13 cellular contexts compared by ENCODE assay signal in the genomic region with DNA sequence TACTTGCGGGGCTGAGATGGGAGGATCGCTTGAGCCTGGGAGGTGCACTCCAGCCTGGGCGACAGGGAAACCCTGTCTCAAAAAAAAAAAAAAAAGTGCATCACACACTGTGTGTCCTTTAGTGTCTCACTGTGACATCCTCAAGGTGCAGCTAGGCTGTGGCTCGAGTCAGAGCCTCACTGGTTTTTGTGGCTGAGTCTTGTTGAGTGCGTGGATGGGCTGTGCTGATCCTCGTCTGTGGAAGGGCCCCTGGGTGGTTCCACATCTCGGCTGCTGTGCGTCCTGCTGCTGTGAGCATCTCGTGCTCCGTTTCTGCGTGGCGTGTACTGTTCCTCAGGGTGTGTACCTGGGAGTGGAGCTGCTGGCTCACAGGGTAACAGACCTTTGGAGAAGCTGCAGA. TPM values are rescaled to one million over a fixed set of nuclear protein-coding genes. Genes with fewer than 3 reads are reported as not detected.
DNase-seq lines count a peak whose midpoint lies in the region; ATAC-seq, FAIRE-seq and TF ChIP-seq lines count a peak whose summit lies in the region.
"Had no signal": no experiment of that assay in that cellular context is flagged by ENCODE, and none has a peak within 500 bp of the region (broad histone marks: within the 10 kb centered on the region; RNA-seq: fewer than 3 reads in every experiment).

No MANE protein-coding gene starts in this region.

- TF ChIP-seq RAD21 in H1 (IDR thresholded peaks at IDR 0.05 in 1 of 2, conservative IDR thresholded peaks at IDR 0.05 in 1 of 2; ENCODE audit: low read depth in 2 of 2, low read length in 2 of 2) = no peak

- no peak overlapping the region for H3K4ac ChIP-seq in H1 (replicated peaks; ENCODE audit: insufficient read length, low read depth, low read length)

- H2AK5ac ChIP-seq in H1 (ENCODE audit: low read depth, low read length) = no peak overlapping the region

- H3K56ac ChIP-seq in H1 (replicated peaks; ENCODE audit: insufficient read length, low read depth, low read length) = no peak overlapping the region

- no peak overlapping the region for H2BK120ac ChIP-seq in H1 (replicated peaks; ENCODE audit: low read depth, low read length)

- no peak for TF ChIP-seq CTCF in H1 (IDR thresholded peaks at IDR 0.05; ENCODE audit: control extremely low read depth in 1 of 3, insufficient read depth in 1 of 3, low read depth in 1 of 3, low read length in 3 of 3)

- no peak overlapping the region for H2BK15ac ChIP-seq in H1 (ENCODE audit: low read length)

- no peak overlapping the region for H2BK20ac ChIP-seq in H1 (ENCODE audit: low read length)

- no peak for TF ChIP-seq EP300 in H1 (IDR thresholded peaks at IDR 0.05; ENCODE audit: borderline replicate concordance in 1 of 2, low read depth in 2 of 2, low read length in 2 of 2)

- no peak overlapping the region for H3K4me2 ChIP-seq in H1 (ENCODE audit: insufficient read depth in 1 of 2, low read depth in 2 of 2, low read length in 2 of 2)

- H4K91ac ChIP-seq in H1 (replicated peaks; ENCODE audit: insufficient read length, low read length) = no peak overlapping the region

- H3K23me2 ChIP-seq in H1 (ENCODE audit: low read depth, low read length) = no peaks in the 10 kb centered on the region

- DNase-seq in activated naive CD4-positive, alpha-beta T cell treated with anti-CD3 and anti-CD28 coated beads, Interleukin-2, amount 10 ng/mL, durations not matched to agents 7 days and 5 days = no peak
- DNase-seq in activated naive CD4-positive, alpha-beta T cell treated with anti-CD3 and anti-CD28 coated beads, Interleukin-2, amount 50 U/mL, for 16 hours = no peak
- DNase-seq in H1 (ENCODE audit: low read depth in 1 of 2, low spot score in 2 of 2) = no peak
- DNase-seq in stimulated activated effector memory CD8-positive, alpha-beta T cell treated with anti-CD3 and anti-CD28 coated beads, Interleukin-12 subunit alpha, Interleukin-12 subunit beta, amount 100 ng/mL, for 72 hours (ENCODE audit: low spot score in 2 of 2) = no peak
- no peak for DNase-seq in activated naive CD8-positive, alpha-beta T cell treated with anti-CD3 and anti-CD28 coated beads for 36 hours
- DNase-seq: NCI-H1092 treated with DMSO at 0.1 percent for 48 hours, NCI-H345, ovary, Peyer's patch had no signal

- peak overlapping the region; percentile 63 for H4K8ac ChIP-seq in H1 (ENCODE audit: extremely low read depth, insufficient read depth, low read length)

- TF ChIP-seq POLR2A in H1 (IDR thresholded peaks at IDR 0.05; ENCODE audit: control extremely low read depth in 1 of 2, low read depth in 2 of 2, low read length in 2 of 2) = no peak

- H3K4me3 Mint-ChIP-seq in activated naive CD4-positive, alpha-beta T cell treated with anti-CD3 and anti-CD28 coated beads, Interleukin-2, amount 10 ng/mL, durations not matched to agents 7 days and 5 days = no peak overlapping the region
- no peak overlapping the region for H3K4me3 Mint-ChIP-seq in stimulated activated effector memory CD8-positive, alpha-beta T cell treated with anti-CD3 and anti-CD28 coated beads, Interleukin-12 subunit alpha, Interleukin-12 subunit beta, amount 100 ng/mL, for 72 hours
- H3K4me3 Mint-ChIP-seq in activated naive CD8-positive, alpha-beta T cell treated with anti-CD3 and anti-CD28 coated beads for 36 hours = no peak overlapping the region
- H3K4me3 Mint-ChIP-seq: activated naive CD8-positive, alpha-beta T cell had no signal

- H3K27ac ChIP-seq in H1 (ENCODE audit: low read depth, low read length) = no peak overlapping the region
- H3K27ac ChIP-seq: ovary had no signal

- 0 out of 2 replicates have a peak overlapping the region, but pooled peaks have one; percentile 4 for H2BK5ac ChIP-seq in H1 (ENCODE audit: low read depth, low read length)

- no peak overlapping the region for H4K5ac ChIP-seq in H1 (ENCODE audit: insufficient read length, low read depth, low read length)

- no peak overlapping the region for H3K18ac ChIP-seq in H1 (ENCODE audit: extremely low read depth, low read length)

- no peak overlapping the region for H2BK12ac ChIP-seq in H1 (ENCODE audit: low read depth, low read length)

- H3K36me3 Mint-ChIP-seq in activated naive CD4-positive, alpha-beta T cell treated with anti-CD3 and anti-CD28 coated beads, Interleukin-2, amount 10 ng/mL, durations not matched to agents 7 days and 5 days = peaks cover 17% of the 10 kb centered on the region
- peaks cover 34% of the 10 kb centered on the region for H3K36me3 Mint-ChIP-seq in stimulated activated effector memory CD8-positive, alpha-beta T cell treated with anti-CD3 and anti-CD28 coated beads, Interleukin-12 subunit alpha, Interleukin-12 subunit beta, amount 100 ng/mL, for 72 hours
- H3K36me3 Mint-ChIP-seq in activated naive CD8-positive, alpha-beta T cell treated with anti-CD3 and anti-CD28 coated beads for 36 hours = peaks cover 9% of the 10 kb centered on the region
- H3K36me3 Mint-ChIP-seq: activated naive CD8-positive, alpha-beta T cell had no signal

- no peaks in the 10 kb centered on the region for H3K9me3 Mint-ChIP-seq in activated naive CD4-positive, alpha-beta T cell treated with anti-CD3 and anti-CD28 coated beads, Interleukin-2, amount 10 ng/mL, durations not matched to agents 7 days and 5 days
- no peaks in the 10 kb centered on the region for H3K9me3 Mint-ChIP-seq in stimulated activated effector memory CD8-positive, alpha-beta T cell treated with anti-CD3 and anti-CD28 coated beads, Interleukin-12 subunit alpha, Interleukin-12 subunit beta, amount 100 ng/mL, for 72 hours
- H3K9me3 Mint-ChIP-seq in activated naive CD8-positive, alpha-beta T cell treated with anti-CD3 and anti-CD28 coated beads for 36 hours = no peaks in the 10 kb centered on the region

- no peaks in the 10 kb centered on the region for H3K9me3 ChIP-seq in H1 (ENCODE audit: insufficient read depth in 2 of 2, low read depth in 1 of 2, low read length in 1 of 2)
- H3K9me3 ChIP-seq: ovary, Peyer's patch had no signal

- H3K79me1 ChIP-seq in H1 (ENCODE audit: low read depth, low read length) = peaks cover 18% of the 10 kb centered on the region

- H3K79me2 ChIP-seq in H1 (ENCODE audit: control insufficient read depth in 1 of 2, insufficient read depth in 2 of 2, low read length in 2 of 2) = peaks cover 8 to 66% of the 10 kb centered on the region in 2 experiments; a peak in 3 of 4 replicates

- no peak for ATAC-seq in stimulated activated effector memory CD8-positive, alpha-beta T cell treated with anti-CD3 and anti-CD28 coated beads, Interleukin-12 subunit alpha, Interleukin-12 subunit beta, amount 100 ng/mL, for 72 hours
- no peak for ATAC-seq in GM18861 (IDR thresholded peaks at IDR 0.05; ENCODE audit: unreplicated experiment)

- H3K36me3 ChIP-seq in H1 (ENCODE audit: control insufficient read depth in 2 of 4, insufficient read depth in 4 of 4, low read length in 3 of 4) = peaks cover 0 to 11% (median 1%) of the 10 kb centered on the region in 4 experiments; a peak in 2 of 8 replicates
- H3K36me3 ChIP-seq: ovary had no signal

- H3K27ac Mint-ChIP-seq in activated naive CD4-positive, alpha-beta T cell treated with anti-CD3 and anti-CD28 coated beads, Interleukin-2, amount 10 ng/mL, durations not matched to agents 7 days and 5 days = peak overlapping the region; percentile 14
- H3K27ac Mint-ChIP-seq in stimulated activated effector memory CD8-positive, alpha-beta T cell treated with anti-CD3 and anti-CD28 coated beads, Interleukin-12 subunit alpha, Interleukin-12 subunit beta, amount 100 ng/mL, for 72 hours = peak overlapping the region; percentile 69
- no peak overlapping the region for H3K27ac Mint-ChIP-seq in activated naive CD8-positive, alpha-beta T cell treated with anti-CD3 and anti-CD28 coated beads for 36 hours
- H3K27ac Mint-ChIP-seq: activated naive CD8-positive, alpha-beta T cell had no signal

- H3K4me1 ChIP-seq in H1 (replicated peaks in 1 of 4; ENCODE audit: control insufficient read depth in 3 of 4, insufficient read depth in 4 of 4, low read length in 3 of 4) = peaks cover 0 to 9% (median 6%) of the 10 kb centered on the region in 4 experiments; a peak in 4 of 7 replicates

- POLR2A ChIA-PET in H1 (lab: Charles Lee; ENCODE audit: partially characterized antibody) = interaction anchor here (0.8 to 3.3 kb wide), 7 partner anchors 12 to 188 kb away, joined by 3 to 16 read pairs (median 3); partner anchors contain the start of genes CBARP and CIRBP

- peaks cover 21% of the 10 kb centered on the region for H3K4me1 Mint-ChIP-seq in activated naive CD4-positive, alpha-beta T cell treated with anti-CD3 and anti-CD28 coated beads, Interleukin-2, amount 10 ng/mL, durations not matched to agents 7 days and 5 days
- H3K4me1 Mint-ChIP-seq in stimulated activated effector memory CD8-positive, alpha-beta T cell treated with anti-CD3 and anti-CD28 coated beads, Interleukin-12 subunit alpha, Interleukin-12 subunit beta, amount 100 ng/mL, for 72 hours = peaks cover 16% of the 10 kb centered on the region
- H3K4me1 Mint-ChIP-seq in activated naive CD8-positive, alpha-beta T cell treated with anti-CD3 and anti-CD28 coated beads for 36 hours = peaks cover 13% of the 10 kb centered on the region

- no peak overlapping the region for H3K23ac ChIP-seq in H1 (ENCODE audit: insufficient read length)

- H4K20me1 ChIP-seq in H1 (replicated peaks in 1 of 2; ENCODE audit: control insufficient read depth in 1 of 2, insufficient read depth in 2 of 2, low read length in 2 of 2) = peaks cover 38 to 48% of the 10 kb centered on the region in 2 experiments

- FAIRE-seq in H1 (lab: Jason Lieb, UNC) = no peak
- FAIRE-seq: colon, HTR-8/SVneo had no signal

- WGBS in H1 (ENCODE audit: extremely low coverage in 1 of 2, insufficient coverage in 1 of 2, insufficient read length in 1 of 2, insufficient replicate concordance in 2 of 2, low coverage in 1 of 2, low lambda C conversion rate in 2 of 2, missing lambda C conversion rate in 1 of 2), 2 experiments = 92% methylated on average over 12 of the region's 12 CpGs; no CpG with 5 or more reads in 1 of the 2 experiments

- CTCF ChIA-PET in activated naive CD4-positive, alpha-beta T cell treated with anti-CD3 and anti-CD28 coated beads, Interleukin-2, amount 10 ng/mL, durations not matched to agents 7 days and 5 days (lab: Charles Lee) = interaction anchor here (0.6 to 1.6 kb wide), 3 partner anchors 50 to 140 kb away, joined by 3 to 4 read pairs (median 3); no protein-coding TSS in a partner anchor
- CTCF ChIA-PET in H1 (lab: Charles Lee; ENCODE audit: partially characterized antibody) = interaction anchor here (0.6 to 9.0 kb wide), 22 partner anchors 9 to 215 kb away, joined by 3 to 56 read pairs (median 4); partner anchors contain the start of genes ATP5F1D and CBARP

- no peaks in the 10 kb centered on the region for H3K27me3 Mint-ChIP-seq in activated naive CD4-positive, alpha-beta T cell treated with anti-CD3 and anti-CD28 coated beads, Interleukin-2, amount 10 ng/mL, durations not matched to agents 7 days and 5 days
- no peaks in the 10 kb centered on the region for H3K27me3 Mint-ChIP-seq in activated naive CD8-positive, alpha-beta T cell treated with anti-CD3 and anti-CD28 coated beads for 36 hours
- H3K27me3 Mint-ChIP-seq: activated naive CD8-positive, alpha-beta T cell had no signal

- no peak overlapping the region for H3K4me3 ChIP-seq in H1 (ENCODE audit: extremely low read depth in 1 of 4, insufficient read depth in 2 of 4, low read depth in 3 of 4, low read length in 4 of 4)
- H3K4me3 ChIP-seq: ovary, Peyer's patch had no signal

- H3K27me3 ChIP-seq in H1 (replicated peaks in 1 of 4; ENCODE audit: control insufficient read depth in 3 of 4, extremely low read depth in 1 of 4, insufficient read depth in 3 of 4, low read length in 3 of 4) = no peaks in the 10 kb centered on the region
- H3K27me3 ChIP-seq: ovary, Peyer's patch had no signal

- H3K9ac ChIP-seq in H1 (replicated peaks in 1 of 4; ENCODE audit: extremely low read depth in 1 of 4, low read depth in 3 of 4, low read length in 3 of 4) = 0 out of 7 replicates have a peak overlapping the region, but pooled peaks of 1 of the 4 experiments have one; percentile 43

- H3K14ac ChIP-seq in H1 (ENCODE audit: insufficient read length) = no peak overlapping the region

- no peak overlapping the region for H2AFZ ChIP-seq in H1 (ENCODE audit: low read length)

RNA-seq across cellular contexts. Expression of gene STK11, which starts 11.2 kb away (rescaled TPM):
- total RNA-seq in H1 (2021; fragmentation: NEBNext Ultra II Directional; extraction: Animal tissue kit (Norgen Biotek cat#: 25700)) = 70.7 and 75.2 TPM in 2 replicates
- 45.3 and 71.0 TPM in 2 replicates for polyA plus RNA-seq in H1 (2011; rRNA removed)
- 71.1 TPM for polyA plus RNA-seq in H1 (2011; cell fraction: cytosol; rRNA removed)
- polyA plus RNA-seq in H1 (2011; cell fraction: nucleus; rRNA removed) = 143 TPM
- 58.3 to 76.3 TPM (median 64.8 TPM) in 4 replicates for polyA plus RNA-seq in H1 (2012, experiment 1 of 2)
- polyA plus RNA-seq in H1 (2012, experiment 2 of 2) = 55.4 TPM
- 44.0 TPM for polyA plus RNA-seq in H1 (2013, experiment 1 of 2)
- polyA plus RNA-seq in H1 (2013, experiment 2 of 2) = 41.8 TPM
- 22.4 and 26.9 TPM in 2 replicates for polyA minus RNA-seq in H1 (2011; rRNA and poly(A)+ RNA removed)
- 44.5 TPM for polyA minus RNA-seq in H1 (2011; cell fraction: cytosol; rRNA and poly(A)+ RNA removed)
- polyA minus RNA-seq in H1 (2011; cell fraction: nucleus; rRNA and poly(A)+ RNA removed) = 46.0 TPM
- total RNA-seq in activated naive CD8-positive, alpha-beta T cell treated with anti-CD3 and anti-CD28 coated beads for 36 hours = 10 to 100 TPM; 54.7 to 55.8 TPM

RNA-seq across cellular contexts. Expression of gene CBARP, which starts 21.0 kb away (rescaled TPM):
- 14.7 and 18.0 TPM in 2 replicates for total RNA-seq in H1 (2021; fragmentation: NEBNext Ultra II Directional; extraction: Animal tissue kit (Norgen Biotek cat#: 25700))
- 4.9 and 11.6 TPM in 2 replicates for polyA plus RNA-seq in H1 (2011; rRNA removed)
- 7.4 TPM for polyA plus RNA-seq in H1 (2011; cell fraction: cytosol; rRNA removed)
- polyA plus RNA-seq in H1 (2011; cell fraction: nucleus; rRNA removed) = 39.9 TPM
- 4.2 to 12.2 TPM (median 10.1 TPM) in 4 replicates for polyA plus RNA-seq in H1 (2012, experiment 1 of 2)
- polyA plus RNA-seq in H1 (2012, experiment 2 of 2) = 3.2 TPM
- polyA plus RNA-seq in H1 (2013, experiment 1 of 2) = 11.0 TPM
- 9.9 TPM for polyA plus RNA-seq in H1 (2013, experiment 2 of 2)
- polyA minus RNA-seq in H1 (2011; rRNA and poly(A)+ RNA removed) = 2.0 and 2.2 TPM in 2 replicates
- polyA minus RNA-seq in H1 (2011; cell fraction: cytosol; rRNA and poly(A)+ RNA removed) = 8.2 TPM
- 11.6 TPM for polyA minus RNA-seq in H1 (2011; cell fraction: nucleus; rRNA and poly(A)+ RNA removed)
- under 1 TPM; 0.33 to 0.46 TPM for total RNA-seq in activated naive CD8-positive, alpha-beta T cell treated with anti-CD3 and anti-CD28 coated beads for 36 hours

RNA-seq across cellular contexts. Expression of gene ATP5F1D, which starts 24.8 kb away (rescaled TPM):
- total RNA-seq in H1 (2021; fragmentation: NEBNext Ultra II Directional; extraction: Animal tissue kit (Norgen Biotek cat#: 25700)) = 174 and 182 TPM in 2 replicates
- polyA plus RNA-seq in H1 (2011; rRNA removed) = 249 and 338 TPM in 2 replicates
- polyA plus RNA-seq in H1 (2011; cell fraction: cytosol; rRNA removed) = 142 TPM
- polyA plus RNA-seq in H1 (2011; cell fraction: nucleus; rRNA removed) = 120 TPM
- polyA plus RNA-seq in H1 (2012, experiment 1 of 2) = 87.3 to 189 TPM (median 180 TPM) in 4 replicates
- polyA plus RNA-seq in H1 (2012, experiment 2 of 2) = 328 TPM
- polyA plus RNA-seq in H1 (2013, experiment 1 of 2) = 148 TPM
- 145 TPM for polyA plus RNA-seq in H1 (2013, experiment 2 of 2)
- 13.4 and 18.6 TPM in 2 replicates for polyA minus RNA-seq in H1 (2011; rRNA and poly(A)+ RNA removed)
- 118 TPM for polyA minus RNA-seq in H1 (2011; cell fraction: cytosol; rRNA and poly(A)+ RNA removed)
- polyA minus RNA-seq in H1 (2011; cell fraction: nucleus; rRNA and poly(A)+ RNA removed) = 40.2 TPM
- 100 to 1,000 TPM; 175 to 177 TPM for total RNA-seq in activated naive CD8-positive, alpha-beta T cell treated with anti-CD3 and anti-CD28 coated beads for 36 hours

RNA-seq across cellular contexts. Expression of gene MIDN, which starts 31.6 kb away (rescaled TPM):
- total RNA-seq in H1 (2021; fragmentation: NEBNext Ultra II Directional; extraction: Animal tissue kit (Norgen Biotek cat#: 25700)) = 159 and 166 TPM in 2 replicates
- polyA plus RNA-seq in H1 (2011; rRNA removed) = 39.8 and 86.0 TPM in 2 replicates
- polyA plus RNA-seq in H1 (2011; cell fraction: cytosol; rRNA removed) = 38.5 TPM
- polyA plus RNA-seq in H1 (2011; cell fraction: nucleus; rRNA removed) = 85.2 TPM
- 58.2 to 110 TPM (median 92.2 TPM) in 4 replicates for polyA plus RNA-seq in H1 (2012, experiment 1 of 2)
- polyA plus RNA-seq in H1 (2012, experiment 2 of 2) = 90.5 TPM
- polyA plus RNA-seq in H1 (2013, experiment 1 of 2) = 95.6 TPM
- 90.3 TPM for polyA plus RNA-seq in H1 (2013, experiment 2 of 2)
- 10.3 and 14.3 TPM in 2 replicates for polyA minus RNA-seq in H1 (2011; rRNA and poly(A)+ RNA removed)
- 86.0 TPM for polyA minus RNA-seq in H1 (2011; cell fraction: cytosol; rRNA and poly(A)+ RNA removed)
- 55.2 TPM for polyA minus RNA-seq in H1 (2011; cell fraction: nucleus; rRNA and poly(A)+ RNA removed)
- 10 to 100 TPM; 29.3 to 29.6 TPM for total RNA-seq in activated naive CD8-positive, alpha-beta T cell treated with anti-CD3 and anti-CD28 coated beads for 36 hours

RNA-seq across cellular contexts. Expression of gene SBNO2, which starts 42.7 kb away (rescaled TPM):
- 31.4 and 37.4 TPM in 2 replicates for total RNA-seq in H1 (2021; fragmentation: NEBNext Ultra II Directional; extraction: Animal tissue kit (Norgen Biotek cat#: 25700))
- 12.2 and 21.3 TPM in 2 replicates for polyA plus RNA-seq in H1 (2011; rRNA removed)
- 12.8 TPM for polyA plus RNA-seq in H1 (2011; cell fraction: cytosol; rRNA removed)
- 67.3 TPM for polyA plus RNA-seq in H1 (2011; cell fraction: nucleus; rRNA removed)
- 21.4 to 33.6 TPM (median 24.5 TPM) in 4 replicates for polyA plus RNA-seq in H1 (2012, experiment 1 of 2)
- polyA plus RNA-seq in H1 (2012, experiment 2 of 2) = 13.6 TPM
- polyA plus RNA-seq in H1 (2013, experiment 1 of 2) = 16.0 TPM
- polyA plus RNA-seq in H1 (2013, experiment 2 of 2) = 14.4 TPM
- polyA minus RNA-seq in H1 (2011; rRNA and poly(A)+ RNA removed) = 10.0 and 10.6 TPM in 2 replicates
- polyA minus RNA-seq in H1 (2011; cell fraction: cytosol; rRNA and poly(A)+ RNA removed) = 23.1 TPM
- polyA minus RNA-seq in H1 (2011; cell fraction: nucleus; rRNA and poly(A)+ RNA removed) = 23.4 TPM
- total RNA-seq in activated naive CD8-positive, alpha-beta T cell treated with anti-CD3 and anti-CD28 coated beads for 36 hours = 10 to 100 TPM; 50.5 to 51.6 TPM

Comparison
In these comparisons a context has a peak if more than half of its experiments do, and no peak if none do; other contexts are left out.
1. RNA of gene CBARP, which starts 21.0 kb away (total RNA-seq): 14.7 to 18.0 TPM in H1; 0.33 to 0.46 TPM in activated naive CD8-positive, alpha-beta T cell treated with anti-CD3 and anti-CD28 coated beads for 36 hours; every median in the first group is over 10 times any median in the second.